ENCODE assay signal across 11 cellular contexts in the genomic region with DNA sequence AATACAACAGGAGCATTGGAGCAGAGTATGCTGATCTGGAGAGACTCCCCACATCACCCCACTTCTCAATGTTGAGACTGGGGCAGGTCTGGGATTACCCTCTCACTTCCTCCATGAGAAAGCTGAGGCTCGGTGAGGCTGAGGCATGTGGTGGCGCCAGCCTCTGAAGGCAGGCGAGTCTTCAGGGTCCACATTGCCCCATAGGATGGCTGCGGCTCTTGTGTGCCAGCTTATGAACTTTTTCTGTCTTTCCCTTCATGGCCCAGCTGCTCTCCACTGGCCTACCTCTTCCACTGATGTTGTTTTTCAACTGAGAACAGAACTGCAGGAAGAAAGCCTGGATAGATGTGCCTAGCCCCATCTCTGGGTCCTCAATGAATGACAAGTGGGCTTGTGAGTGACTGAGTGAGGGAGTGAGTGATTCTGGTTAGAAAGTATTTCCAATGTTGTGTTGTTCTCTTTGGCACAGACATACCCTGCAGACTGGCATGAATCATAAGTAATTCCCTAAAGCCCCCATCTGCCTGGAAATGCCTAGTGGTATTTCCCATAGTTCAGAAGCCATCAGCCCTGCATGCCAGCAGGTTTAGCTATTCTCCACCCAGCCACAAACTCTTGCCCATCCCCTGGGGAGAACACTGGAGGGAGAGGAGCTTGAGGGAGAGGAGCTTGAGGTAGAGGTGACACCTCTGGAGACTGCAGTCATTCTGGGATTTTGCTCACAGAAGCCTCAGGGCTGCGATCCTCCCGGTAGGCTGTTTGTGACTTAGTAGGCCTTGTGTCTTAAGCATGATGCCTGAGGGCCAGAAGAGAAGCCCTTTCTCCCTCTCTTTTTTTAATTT. TPM values are rescaled to one million over a fixed set of nuclear protein-coding genes. Genes with fewer than 3 reads are reported as not detected.
A peak's percentile ranks its signal among the peaks of the same experiment; 100 is the strongest.
DNase-seq lines count a peak whose midpoint lies in the region; ATAC-seq and TF ChIP-seq lines count a peak whose summit lies in the region.
"Had no signal": no experiment of that assay in that cellular context is flagged by ENCODE, and none has a peak within 500 bp of the region (broad histone marks: within the 10 kb centered on the region; RNA-seq: fewer than 3 reads in every experiment).

No MANE protein-coding gene starts in this region.

- H3K9me1 ChIP-seq in IMR-90 (ENCODE audit: insufficient read depth, low read length): peaks cover 27% of the 10 kb centered on the region

- H2BK120ac ChIP-seq in IMR-90 (ENCODE audit: low read depth, low read length): peak overlapping the region; percentile 44

- no peak overlapping the region for H3K4me3 Mint-ChIP-seq in type B pancreatic cell
- H3K4me3 Mint-ChIP-seq: activated naive CD4-positive, alpha-beta T cell treated with anti-CD3 and anti-CD28 coated beads, Interleukin-2, amount 50 U/mL, for 24 hours had no signal

- TF ChIP-seq RAD21 in IMR-90 (IDR thresholded peaks at IDR 0.05; ENCODE audit: low read length): no peak

- peak overlapping the region; percentile 23; the same call in 1 of the 2 replicates for H3K23ac ChIP-seq in IMR-90 (ENCODE audit: low read depth, low read length)

- intact Hi-C loops in IMR-90 (cut with micrococcal nuclease): no loop called here

- ATAC-seq in IMR-90 (ENCODE audit: low read depth) (no peak), HG03460 (IDR thresholded peaks at IDR 0.05; ENCODE audit: unreplicated experiment) (no peak)

- no peak for TF ChIP-seq POLR2A in IMR-90 (IDR thresholded peaks at IDR 0.05; ENCODE audit: low read depth, low read length)

- dilution Hi-C loops in IMR-90 (cut with HindIII; ENCODE audit: low sequenced_read_pairs, unreplicated experiment): no loop called here

- peak overlapping the region; percentile 72 for H2BK20ac ChIP-seq in IMR-90 (ENCODE audit: low read depth, low read length)

- no peaks in the 10 kb centered on the region for H3K36me3 ChIP-seq in IMR-90 (ENCODE audit: control insufficient read depth, insufficient read depth, low read length)

- H3K9me3 Mint-ChIP-seq in type B pancreatic cell: no peaks in the 10 kb centered on the region
- H3K9me3 Mint-ChIP-seq: activated naive CD4-positive, alpha-beta T cell treated with anti-CD3 and anti-CD28 coated beads, Interleukin-2, amount 50 U/mL, for 24 hours had no signal

- peak overlapping the region; percentile 8 for H3K18ac ChIP-seq in IMR-90 (ENCODE audit: low read depth, low read length)

- H3K4me2 ChIP-seq in IMR-90 (ENCODE audit: low read depth, low read length): no peak overlapping the region

- CTCF ChIA-PET in IMR-90 (lab: Yijun Ruan, JAX): no interaction called here

- peak overlapping the region; percentile 68 for H3K4ac ChIP-seq in IMR-90 (ENCODE audit: low read depth, low read length)

- no TSS peak for BruUV-seq in IMR-90 (replicated peaks; lab: Mats Ljungman, UMichigan)

- no CpG with 5 or more reads among the region's 6 CpGs for WGBS in IMR-90 (ENCODE audit: extremely low coverage in 2 of 2, insufficient read length in 1 of 2), 2 experiments

- H2AK9ac ChIP-seq in IMR-90 (replicated peaks; ENCODE audit: low read depth, low read length, poor library complexity): peak overlapping the region; percentile 17

- in situ Hi-C loops in IMR-90 (cut with MboI; ENCODE audit: low sequenced_read_pairs): loop anchor here (5.0 kb wide), 1 partner anchor 35 kb away; no protein-coding TSS in a partner anchor

- no peak overlapping the region; the same call in 1 of the 2 replicates for H3K9ac ChIP-seq in IMR-90 (ENCODE audit: low read depth, low read length)

- no peak for DNase-seq in IMR-90
- DNase-seq in amniotic epithelial cell (ENCODE audit: low read depth): peak; percentile 72
- DNase-seq in glomerular visceral epithelial cell (ENCODE audit: extremely low spot score): peak; percentile 93
- DNase-seq in type B pancreatic cell (ENCODE audit: extremely low spot score, unreplicated experiment): peak; percentile 32
- DNase-seq in iPS-NIHi11 (ENCODE audit: low spot score): no peak
- DNase-seq in DMS53 (lab: John Stamatoyannopoulos, UW): no peak
- DNase-seq: activated CD4-positive, alpha-beta T cell treated with anti-CD3 and anti-CD28 coated beads, Interleukin-2, amount 50 U/mL, for 48 hours; NCI-H2171 treated with DMSO at 0.1 percent for 48 hours had no signal

- no peak overlapping the region for H3K4me3 ChIP-seq in IMR-90 (ENCODE audit: insufficient read depth, low read depth, low read length)

- H3K4me1 Mint-ChIP-seq in type B pancreatic cell (ENCODE audit: unreplicated experiment): peaks cover 16% of the 10 kb centered on the region
- H3K4me1 Mint-ChIP-seq: activated naive CD4-positive, alpha-beta T cell treated with anti-CD3 and anti-CD28 coated beads, Interleukin-2, amount 50 U/mL, for 24 hours had no signal

- H2BK15ac ChIP-seq in IMR-90 (ENCODE audit: low read depth, low read length): peak overlapping the region; percentile 97; the same call in 2 of the 3 replicates

- H3K27me3 ChIP-seq in IMR-90 (ENCODE audit: control insufficient read depth, insufficient read depth, low read length): no peaks in the 10 kb centered on the region

- no peaks in the 10 kb centered on the region for H3K36me3 Mint-ChIP-seq in type B pancreatic cell
- H3K36me3 Mint-ChIP-seq: activated naive CD4-positive, alpha-beta T cell treated with anti-CD3 and anti-CD28 coated beads, Interleukin-2, amount 50 U/mL, for 24 hours had no signal

- POLR2A ChIA-PET in IMR-90 (lab: Charles Lee; ENCODE audit: unreplicated experiment): interaction anchor here (1.1 to 1.5 kb wide), 2 partner anchors 47 to 168 kb away, joined by 3 read pairs; partner anchors contain the start of genes ANAPC13 and CEP63

- H3K79me1 ChIP-seq in IMR-90 (ENCODE audit: low read depth in 1 of 2, low read length in 2 of 2): peaks cover 13 to 30% of the 10 kb centered on the region in 2 experiments; a peak in 3 of 4 replicates

- peak overlapping the region; percentile 40 for H3K27ac ChIP-seq in IMR-90 (ENCODE audit: insufficient read depth, low read length)

- peak overlapping the region in 1 of 2 experiments; percentile 46; a peak in 3 of 4 replicates for H4K8ac ChIP-seq in IMR-90 (ENCODE audit: low read depth in 2 of 2, low read length in 2 of 2)

- H2AK5ac ChIP-seq in IMR-90 (ENCODE audit: low read depth, low read length): peak overlapping the region; percentile 78

- H4K91ac ChIP-seq in IMR-90 (ENCODE audit: insufficient read depth, low read depth, low read length): peak overlapping the region; percentile 85

- H3K27me3 Mint-ChIP-seq in type B pancreatic cell: peaks cover 3% of the 10 kb centered on the region

- no peaks in the 10 kb centered on the region for H4K20me1 ChIP-seq in IMR-90 (ENCODE audit: insufficient read depth, low read length)

- peak overlapping the region; percentile 10 for H2AFZ ChIP-seq in IMR-90 (replicated peaks; ENCODE audit: low read length, poor library complexity)

- peak overlapping the region; percentile 1 for H3K14ac ChIP-seq in IMR-90 (replicated peaks; ENCODE audit: low read depth, low read length)

- no peak overlapping the region for H3K56ac ChIP-seq in IMR-90 (ENCODE audit: extremely low read depth, insufficient read depth, low read length)

- peak overlapping the region; percentile 12; the same call in 1 of the 2 replicates for H4K5ac ChIP-seq in IMR-90 (ENCODE audit: low read depth, low read length)

- no peak for TF ChIP-seq CTCF in IMR-90 (conservative IDR thresholded peaks at IDR 0.05; ENCODE audit: low read depth, low read length)
- TF ChIP-seq CTCF in type B pancreatic cell (conservative IDR thresholded peaks at IDR 0.05): no peak

- H3K27ac Mint-ChIP-seq in type B pancreatic cell: no peak overlapping the region
- H3K27ac Mint-ChIP-seq: activated naive CD4-positive, alpha-beta T cell treated with anti-CD3 and anti-CD28 coated beads, Interleukin-2, amount 50 U/mL, for 24 hours had no signal

- peak overlapping the region; percentile 69 for H2BK5ac ChIP-seq in IMR-90 (ENCODE audit: low read depth, low read length, poor library complexity, severe bottlenecking)

- peaks cover 32% of the 10 kb centered on the region for H3K4me1 ChIP-seq in IMR-90 (ENCODE audit: control insufficient read depth, insufficient read depth, low read length)

- H3K9me3 ChIP-seq in IMR-90 (ENCODE audit: control insufficient read depth, insufficient read depth, low read length): no peaks in the 10 kb centered on the region

TF ChIP-seq in IMR-90, 13 proteins besides CTCF, POLR2A, EP300 and RAD21 (continues in another document):
- no peak for TF ChIP-seq BHLHE40 (IDR thresholded peaks at IDR 0.05; ENCODE audit: low read depth, low read length)
- no peak for TF ChIP-seq CEBPB (IDR thresholded peaks at IDR 0.05; ENCODE audit: low read depth, low read length)
- no peak for TF ChIP-seq FOS (IDR thresholded peaks at IDR 0.05; ENCODE audit: low read depth, low read length)
- TF ChIP-seq NFE2L2 (IDR thresholded peaks at IDR 0.05; ENCODE audit: low read depth, low read length): no peak
- TF ChIP-seq SMC3 (IDR thresholded peaks at IDR 0.05; ENCODE audit: low read depth, low read length): no peak
- no peak for TF ChIP-seq MAFK (IDR thresholded peaks at IDR 0.05; ENCODE audit: low read depth, low read length)
- TF ChIP-seq RFX5 (IDR thresholded peaks at IDR 0.05; ENCODE audit: low read depth, low read length): no peak
- no peak for TF ChIP-seq ELK1 (IDR thresholded peaks at IDR 0.05; ENCODE audit: borderline replicate concordance, low read depth, low read length)
- TF ChIP-seq MXI1 (IDR thresholded peaks at IDR 0.05; ENCODE audit: borderline replicate concordance, low read depth, low read length): no peak
- TF ChIP-seq CHD1 (IDR thresholded peaks at IDR 0.05; ENCODE audit: low read depth, low read length): no peak
- no peak; the same call in 1 of the 2 replicates for TF ChIP-seq MAZ (IDR thresholded peaks at IDR 0.05; ENCODE audit: borderline replicate concordance, low read depth, low read length)
- TF ChIP-seq RCOR1 (IDR thresholded peaks at IDR 0.05; ENCODE audit: insufficient replicate concordance, low read length): no peak

RNA-seq across cellular contexts. Expression of gene AMOTL2, which starts 56.9 kb away (rescaled TPM):
- total RNA-seq in IMR-90 (2012; rRNA removed) (162 and 172 TPM in 2 replicates), type B pancreatic cell (ENCODE audit: low replicate concordance) (79.2 and 122 TPM in 2 replicates)
- polyA plus RNA-seq in IMR-90 (2012; rRNA removed): 176 and 230 TPM in 2 replicates
- polyA plus RNA-seq in IMR-90 (2012; cell fraction: cytosol; rRNA removed): 168 and 220 TPM in 2 replicates
- polyA plus RNA-seq in IMR-90 (2012; cell fraction: nucleus; rRNA removed; ENCODE audit: low replicate concordance): 530 and 567 TPM in 2 replicates
- total RNA-seq: T-helper 1 cell treated with Interleukin-12 subunit alpha and Interleukin-12 subunit beta and Interleukin-4 antibody, amounts not matched to agents 30 ng/mL and 1 ng/mL, for 36 hours had no signal

Comparison
In these comparisons a context has a peak if more than half of its experiments do, and no peak if none do; other contexts are left out.
1. DNase-seq: peak in amniotic epithelial cell (single experiment), glomerular visceral epithelial cell (single experiment) and type B pancreatic cell (single experiment); none in IMR-90 (single experiment), iPS-NIHi11 (single experiment) and DMS53 (single experiment).